Comparison of ENCODE assay signal across 8 cellular contexts in the genomic region with DNA sequence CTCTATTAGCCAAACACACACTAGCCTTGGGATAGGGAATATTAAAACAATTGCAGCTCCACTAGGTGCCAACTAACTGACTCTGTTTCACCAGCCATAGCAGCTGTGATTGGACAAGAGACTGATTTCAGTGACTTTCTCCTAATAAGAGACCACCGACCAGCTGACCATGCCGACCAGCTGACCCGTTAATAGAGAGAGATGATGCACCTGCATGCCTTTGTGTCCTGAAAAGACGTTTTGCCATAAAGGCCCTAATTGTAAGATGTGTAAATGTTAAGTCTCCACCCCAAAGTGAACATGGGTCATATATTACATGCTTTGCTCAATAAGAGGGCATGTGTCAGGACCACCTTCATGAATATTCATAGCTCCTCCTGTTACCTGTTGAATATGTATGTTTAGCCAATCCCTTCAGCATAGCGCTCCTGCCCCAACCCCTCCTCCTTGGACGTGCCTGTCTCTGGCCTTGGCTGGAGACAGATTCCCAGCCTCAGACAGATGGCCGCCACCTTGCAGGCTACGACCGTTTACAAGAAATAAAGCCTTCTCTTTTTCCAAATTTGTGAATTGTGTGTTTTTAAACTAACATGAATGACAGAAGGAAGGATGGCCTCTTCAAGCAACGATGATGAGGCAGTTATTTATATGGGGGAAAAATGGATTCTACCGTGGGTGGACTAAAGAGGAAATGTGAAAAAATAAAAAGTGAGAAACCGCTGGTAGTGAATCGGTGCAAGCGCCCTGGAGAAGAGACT. TPM values are rescaled to one million over a fixed set of nuclear protein-coding genes. Genes with fewer than 3 reads are reported as not detected.
DNase-seq lines count a peak whose midpoint lies in the region; ATAC-seq and TF ChIP-seq lines count a peak whose summit lies in the region.

No MANE protein-coding gene starts in this region.

- peak overlapping the region; percentile 91 for H3K4me3 ChIP-seq in BLaER1
- H3K4me3 ChIP-seq in iPS-18a (ENCODE audit: low read length) = peak overlapping the region; percentile 69
- H3K4me3 ChIP-seq in skin epidermis = peak overlapping the region; percentile 68 to 97 (median 81)
- H3K4me3 ChIP-seq in MG63 = no peak overlapping the region

- no peak for ATAC-seq in activated naive CD4-positive, alpha-beta T cell treated with anti-CD3 and anti-CD28 coated beads, Interleukin-2, amount 50 U/mL, for 72 hours
- no peak for ATAC-seq in omental fat pad (ENCODE audit: low FRiP score)

- no peaks in the 10 kb centered on the region for H3K27me3 Mint-ChIP-seq in HFFc6 (ENCODE audit: insufficient read depth)

- H3K36me3 ChIP-seq in BLaER1 (peaks cover 29% of the 10 kb centered on the region), iPS-18a (ENCODE audit: control insufficient read depth, low read depth, low read length) (peaks cover 3% of the 10 kb centered on the region), MG63 (peaks cover 16% of the 10 kb centered on the region)

- H3K27ac ChIP-seq in BLaER1 (peak overlapping the region; percentile 59; the same call in 1 of the 2 replicates), iPS-18a (ENCODE audit: low read length) (no peak overlapping the region), skin epidermis (peak overlapping the region in 15 of 21 experiments; percentile 10 to 89 (median 77))

- H3K9ac ChIP-seq in BLaER1 (peak overlapping the region; percentile 76), iPS-18a (ENCODE audit: low read length) (peak overlapping the region; percentile 31)

- H3K9me3 Mint-ChIP-seq in HFFc6 = no peaks in the 10 kb centered on the region
- no peaks in the 10 kb centered on the region for H3K9me3 Mint-ChIP-seq in activated naive CD4-positive, alpha-beta T cell treated with anti-CD3 and anti-CD28 coated beads, Interleukin-2, amount 50 U/mL, for 72 hours

- H3K9me3 ChIP-seq in BLaER1 = 0 out of 2 replicates have a peak, but pooled peaks cover under 1% of the 10 kb centered on the region
- no peaks in the 10 kb centered on the region for H3K9me3 ChIP-seq in iPS-18a (ENCODE audit: control insufficient read depth, low read depth, low read length)
- no peaks in the 10 kb centered on the region for H3K9me3 ChIP-seq in MG63

- H3K27me3 ChIP-seq in BLaER1 = no peaks in the 10 kb centered on the region
- H3K27me3 ChIP-seq in iPS-18a (ENCODE audit: control insufficient read depth, insufficient read depth, low read length) = no peaks in the 10 kb centered on the region
- no peaks in the 10 kb centered on the region for H3K27me3 ChIP-seq in MG63

- peaks cover 22% of the 10 kb centered on the region for H3K36me3 Mint-ChIP-seq in HFFc6 (ENCODE audit: low read depth)
- peaks cover 28 to 44% of the 10 kb centered on the region in 2 donors for H3K36me3 Mint-ChIP-seq in activated naive CD4-positive, alpha-beta T cell treated with anti-CD3 and anti-CD28 coated beads, Interleukin-2, amount 50 U/mL, for 72 hours

- peaks cover 50% of the 10 kb centered on the region for H3K4me1 Mint-ChIP-seq in HFFc6 (ENCODE audit: low read depth)

- peak overlapping the region; percentile 95 for H3K4me2 ChIP-seq in BLaER1

- H3K27ac Mint-ChIP-seq in HFFc6 = peak overlapping the region; percentile 2; the same call in 1 of the 2 replicates
- peak overlapping the region; percentile 86 to 92 for H3K27ac Mint-ChIP-seq in activated naive CD4-positive, alpha-beta T cell treated with anti-CD3 and anti-CD28 coated beads, Interleukin-2, amount 50 U/mL, for 72 hours

- TF ChIP-seq CTCF in HFFc6 (IDR thresholded peaks at IDR 0.05) = no peak
- no peak for TF ChIP-seq CTCF in omental fat pad (IDR thresholded peaks at IDR 0.05)

- DNase-seq in HFFc6 (no peak), globus pallidus (ENCODE audit: low spot score) (no peak), MG63 (no peak), omental fat pad (ENCODE audit: low spot score) (no peak)
- DNase-seq in activated naive CD4-positive, alpha-beta T cell treated with anti-CD3 and anti-CD28 coated beads, Interleukin-2, amount 50 U/mL, for 72 hours (ENCODE audit: low spot score in 2 of 2) = no peak

- peak overlapping the region; percentile 96 for H3K4me3 Mint-ChIP-seq in HFFc6

- H4K20me1 ChIP-seq in BLaER1 = peaks cover 35% of the 10 kb centered on the region

- peaks cover 66% of the 10 kb centered on the region for H3K4me1 ChIP-seq in BLaER1
- peaks cover 19% of the 10 kb centered on the region for H3K4me1 ChIP-seq in iPS-18a (ENCODE audit: control insufficient read depth, low read depth, low read length)

RNA-seq across cellular contexts. Expression of gene NADSYN1, which starts 1.2 kb away (rescaled TPM):
- total RNA-seq in HFFc6 (2021; fragmentation: NEBNext Ultra II Directional; extraction: Animal tissue kit (Norgen Biotek cat#: 25700)) = 10 to 100 TPM; 39.3 to 48.0 (median 46.7) TPM
- 100 to 1,000 TPM; 102 to 135 TPM for total RNA-seq in activated naive CD4-positive, alpha-beta T cell treated with anti-CD3 and anti-CD28 coated beads, Interleukin-2, amount 50 U/mL, for 72 hours
- total RNA-seq in MG63 (2014; rRNA removed; shearing (Covaris generic); ENCODE audit: low replicate concordance) = 18.6 and 34.7 TPM in 2 replicates
- 10 to 100 TPM; 42.9 to 78.2 (median 64.1) TPM for total RNA-seq in omental fat pad

RNA-seq across cellular contexts. Expression of gene DHCR7, which starts 3.6 kb away (rescaled TPM):
- 10 to 100 TPM; 44.6 to 55.9 (median 48.9) TPM for total RNA-seq in HFFc6 (2021; fragmentation: NEBNext Ultra II Directional; extraction: Animal tissue kit (Norgen Biotek cat#: 25700))
- 10 to 100 TPM; 41.4 to 54.1 TPM for total RNA-seq in activated naive CD4-positive, alpha-beta T cell treated with anti-CD3 and anti-CD28 coated beads, Interleukin-2, amount 50 U/mL, for 72 hours
- total RNA-seq in MG63 (2014; rRNA removed; shearing (Covaris generic); ENCODE audit: low replicate concordance) = 23.9 and 32.4 TPM in 2 replicates
- total RNA-seq in omental fat pad = 10 to 100 TPM; 12.9 to 76.5 (median 37.4) TPM
